Comparison of ENCODE assay signal across 20 cellular contexts in genomic region chr13:113500530-113501265, GRCh38.
"Had no signal": no experiment of that assay in that cellular context is flagged by ENCODE, and none has a peak within 500 bp of the region (broad histone marks: within the 10 kb centered on the region; RNA-seq: fewer than 3 reads in every experiment).

No MANE protein-coding gene starts in this region.

- H3K4me3 ChIP-seq: left lung, lung, neural progenitor cell, pancreas, sigmoid colon, skin epidermis, thoracic aorta, transverse colon had no signal

- FAIRE-seq: endothelial cell of umbilical vein, pancreas had no signal

- H3K27ac ChIP-seq: left lung, neural progenitor cell, pancreas, sigmoid colon, skin epidermis, thoracic aorta, transverse colon had no signal

- H3K27me3 ChIP-seq: left lung, neural progenitor cell, pancreas, sigmoid colon, transverse colon had no signal

- H3K9me3 ChIP-seq: left lung, pancreas, sigmoid colon, thoracic aorta, transverse colon had no signal

- H3K9ac ChIP-seq: neural progenitor cell had no signal

- DNase-seq: dermis blood vessel endothelial cell; erythroblast; foreskin melanocyte; islet precursor cell; left lung; midbrain; occipital lobe; pancreas; sigmoid colon; stimulated activated CD4-positive, alpha-beta T cell treated with anti-CD3 and anti-CD28 coated beads, Interleukin-2, amount 100 ng/mL, for 24 hours; stimulated activated CD4-positive, alpha-beta T cell treated with anti-CD3 and anti-CD28 coated beads, Interleukin-4, amount 100 ng/mL, for 4 hours; stimulated activated naive B cell treated with anti-CD40 and anti-IgM and Interleukin-4, amounts not matched to agents 10 μg/mL and 1 μg/mL and 100 μg/mL, for 72 hours; stimulated activated naive CD8-positive, alpha-beta T cell treated with anti-CD3 and anti-CD28 coated beads, Interleukin-15, amount 100 ng/mL, for 72 hours; transverse colon had no signal

- ATAC-seq: left lung; natural killer cell treated with Interleukin-12 subunit alpha and Interleukin-12 subunit beta and Interleukin-15 and Interleukin-18, amount 100 ng/mL, for 72 hours; pancreas; stimulated activated naive B cell treated with anti-CD40 and anti-IgM and Interleukin-4, amounts not matched to agents 10 μg/mL and 1 μg/mL and 100 μg/mL, for 72 hours; stimulated activated naive CD8-positive, alpha-beta T cell treated with anti-CD3 and anti-CD28 coated beads, Interleukin-15, amount 100 ng/mL, for 72 hours had no signal

- H2AFZ ChIP-seq: neural progenitor cell had no signal

- H3K4me2 ChIP-seq: neural progenitor cell had no signal
